ENCODE assay signal across 8 cellular contexts in genomic region chr13:46211116-46211515, GRCh38. TPM values are rescaled to one million over a fixed set of nuclear protein-coding genes. Genes with fewer than 3 reads are reported as not detected.
A peak's percentile ranks its signal among the peaks of the same experiment; 100 is the strongest.
DNase-seq lines count a peak whose midpoint lies in the region; ATAC-seq and TF ChIP-seq lines count a peak whose summit lies in the region.

No MANE protein-coding gene starts in this region.

- peaks cover 4% of the 10 kb centered on the region for H3K27me3 Mint-ChIP-seq in memory B cell

- TF ChIP-seq CTCF in brain microvascular endothelial cell (IDR thresholded peaks at IDR 0.05; ENCODE audit: low read depth, low read length, missing control alignments) (no peak), thyroid gland (IDR thresholded peaks at IDR 0.05) (no peak)

- H3K4me3 Mint-ChIP-seq in memory B cell, result peak overlapping the region; percentile 93

- peak overlapping the region; percentile 87 for H3K27ac Mint-ChIP-seq in memory B cell

- DNase-seq in DMS153 (lab: John Stamatoyannopoulos, UW) (peak; percentile 2), DMS153 treated with DMSO at 0.1 percent for 48 hours (lab: John Stamatoyannopoulos, UW; ENCODE audit: unreplicated experiment) (no peak), SJSA1 (ENCODE audit: low read depth in 1 of 2, low spot score in 2 of 2) (no peak), brain microvascular endothelial cell (no peak), memory B cell (ENCODE audit: low spot score in 2 of 2) (peak in 1 of 2 donors; percentile 7), thyroid gland (no peak)

- intact Hi-C loops in thyroid gland (cut with DNase I), result no loop called here

- TF ChIP-seq POLR2A in thyroid gland (IDR thresholded peaks at IDR 0.05), result no peak

- ATAC-seq in HG03025 (IDR thresholded peaks at IDR 0.05; ENCODE audit: low FRiP score, unreplicated experiment), result peak; percentile 17
- peak; percentile 53 for ATAC-seq in memory B cell (ENCODE audit: low read depth)

- peaks cover 3% of the 10 kb centered on the region for H3K9me3 Mint-ChIP-seq in memory B cell

- H3K4me1 ChIP-seq in SJSA1 (replicated peaks) (peaks cover 4% of the 10 kb centered on the region; the same call in 1 of the 2 replicates), thymus (ENCODE audit: control insufficient read depth, insufficient read depth, low read length) (peaks cover 3% of the 10 kb centered on the region), thyroid gland (peaks cover 0 to 3% of the 10 kb centered on the region in 2 donors)

- no peaks in the 10 kb centered on the region for H3K36me3 Mint-ChIP-seq in memory B cell

- H3K4me3 ChIP-seq in SJSA1, result peak overlapping the region; percentile 37
- peak overlapping the region; percentile 61 for H3K4me3 ChIP-seq in brain microvascular endothelial cell (ENCODE audit: low read depth, low read length)
- H3K4me3 ChIP-seq in thymus (ENCODE audit: low read length), result peak overlapping the region; percentile 86
- peak overlapping the region in 1 of 3 donors; percentile 9 for H3K4me3 ChIP-seq in thyroid gland (replicated peaks in 1 of 3)

- H3K9me3 ChIP-seq in SJSA1 (replicated peaks), result no peaks in the 10 kb centered on the region
- H3K9me3 ChIP-seq in thymus (ENCODE audit: control insufficient read depth), result no peaks in the 10 kb centered on the region
- H3K9me3 ChIP-seq in thyroid gland, result no peaks in the 10 kb centered on the region

- no peaks in the 10 kb centered on the region; the same call in 1 of the 2 replicates for H3K27me3 ChIP-seq in SJSA1 (replicated peaks)
- H3K27me3 ChIP-seq in brain microvascular endothelial cell (replicated peaks), result peaks cover 3% of the 10 kb centered on the region
- no peaks in the 10 kb centered on the region for H3K27me3 ChIP-seq in thymus (ENCODE audit: control insufficient read depth, insufficient read depth)
- no peaks in the 10 kb centered on the region for H3K27me3 ChIP-seq in thyroid gland

- H3K27ac ChIP-seq in SJSA1 (no peak overlapping the region), brain microvascular endothelial cell (no peak overlapping the region), thymus (ENCODE audit: low read depth) (peak overlapping the region; percentile 80), thyroid gland (no peak overlapping the region)

- peaks cover 9% of the 10 kb centered on the region for H3K4me1 Mint-ChIP-seq in memory B cell

- H3K36me3 ChIP-seq in SJSA1 (no peaks in the 10 kb centered on the region), brain microvascular endothelial cell (replicated peaks) (no peaks in the 10 kb centered on the region), thymus (ENCODE audit: control insufficient read depth, insufficient read depth) (no peaks in the 10 kb centered on the region), thyroid gland (no peaks in the 10 kb centered on the region)

- 2% methylated on average over 9 of the region's 9 CpGs for WGBS in thymus
- WGBS in thyroid gland, 2 donors, result 20 to 30% methylated on average over 9 of the region's 9 CpGs

- in situ Hi-C loops in brain microvascular endothelial cell (cut with HindIII; ENCODE audit: low pct_ligation_motif_present, low sequenced_read_pairs), result no loop called here

RNA-seq across cellular contexts. Expression of gene LRRC63, which starts 0.6 kb away (rescaled TPM):
- total RNA-seq in SJSA1 (2014; rRNA removed; shearing (Covaris generic)), result not detected in 2 replicates
- polyA plus RNA-seq in thymus, result 0.46 TPM
- under 1 TPM in 2 of 4 donors, not detected in 2; 0.11 to 0.13 TPM for total RNA-seq in thyroid gland

RNA-seq across cellular contexts. Expression of gene LCP1, which starts 29.1 kb away (rescaled TPM):
- 49.3 and 73.0 TPM in 2 replicates for total RNA-seq in SJSA1 (2014; rRNA removed; shearing (Covaris generic))
- polyA plus RNA-seq in thymus, result 181 TPM
- total RNA-seq in thyroid gland, result 10 to 100 TPM in 2 of 4 donors, 1 to 10 TPM in 2; 8.7 to 27.3 (median 11.9) TPM
